1 cellular context compared by ENCODE assay signal in genomic region chr18:57775937-57776336, GRCh38.
TF ChIP-seq lines count a peak whose summit lies in the region.

No MANE protein-coding gene starts in this region.

TF ChIP-seq in H1, 55 proteins besides CTCF, POLR2A, EP300 and RAD21:
- no peak for TF ChIP-seq CHD7 (IDR thresholded peaks at IDR 0.05; ENCODE audit: insufficient replicate concordance, low read length)
- no peak for TF ChIP-seq E2F6 (IDR thresholded peaks at IDR 0.05)
- no peak for TF ChIP-seq RBBP5 (IDR thresholded peaks at IDR 0.05; ENCODE audit: borderline replicate concordance, low read depth, low read length)
- no peak for TF ChIP-seq CBX8 (IDR thresholded peaks at IDR 0.05; ENCODE audit: borderline replicate concordance, low read depth, low read length)
- no peak for TF ChIP-seq KDM1A (IDR thresholded peaks at IDR 0.05; ENCODE audit: borderline replicate concordance, low read length)
- no peak for TF ChIP-seq SRF (IDR thresholded peaks at IDR 0.05; ENCODE audit: low read depth, low read length)
